27 cellular contexts compared by ENCODE assay signal in genomic region chr4:159705334-159705733, GRCh38.
"Had no signal": no experiment of that assay in that cellular context is flagged by ENCODE, and none has a peak within 500 bp of the region (broad histone marks: within the 10 kb centered on the region; RNA-seq: fewer than 3 reads in every experiment).

No MANE protein-coding gene starts in this region.

- H3K27me3 ChIP-seq: pancreas, suprapubic skin, tibial artery, upper lobe of right lung had no signal

- H3K4me1 Mint-ChIP-seq: immature natural killer cell; memory B cell; naive thymus-derived CD8-positive, alpha-beta T cell; nephron; stimulated activated effector memory CD8-positive, alpha-beta T cell treated with anti-CD3 and anti-CD28 coated beads, Interleukin-12 subunit alpha, Interleukin-12 subunit beta, amount 100 ng/mL, for 72 hours had no signal

- H3K9me3 ChIP-seq: pancreas, prostate gland, suprapubic skin, thoracic aorta, upper lobe of right lung had no signal

- H3K36me3 ChIP-seq: left ventricle myocardium inferior, pancreas, prostate gland, suprapubic skin, thoracic aorta, tibial artery, upper lobe of right lung had no signal

- H3K27ac Mint-ChIP-seq: immature natural killer cell; memory B cell; naive thymus-derived CD8-positive, alpha-beta T cell; nephron; stimulated activated effector memory CD8-positive, alpha-beta T cell treated with anti-CD3 and anti-CD28 coated beads, Interleukin-12 subunit alpha, Interleukin-12 subunit beta, amount 100 ng/mL, for 72 hours; stimulated activated naive CD8-positive, alpha-beta T cell treated with anti-CD3 and anti-CD28 coated beads, Interleukin-15, Interleukin-2, amounts not matched to agents 100 ng/mL and 50 ng/mL, for 24 hours had no signal

- H3K4me3 Mint-ChIP-seq: immature natural killer cell; memory B cell; naive thymus-derived CD8-positive, alpha-beta T cell; nephron; stimulated activated effector memory CD8-positive, alpha-beta T cell treated with anti-CD3 and anti-CD28 coated beads, Interleukin-12 subunit alpha, Interleukin-12 subunit beta, amount 100 ng/mL, for 72 hours; stimulated activated naive CD8-positive, alpha-beta T cell treated with anti-CD3 and anti-CD28 coated beads, Interleukin-15, Interleukin-2, amounts not matched to agents 100 ng/mL and 50 ng/mL, for 24 hours had no signal

- H3K27ac ChIP-seq: left ventricle myocardium inferior, pancreas, prostate gland, skin epidermis, suprapubic skin, thoracic aorta, tibial artery, upper lobe of right lung had no signal

- H3K4me3 ChIP-seq: left ventricle myocardium inferior, lung, pancreas, prostate gland, skin epidermis, suprapubic skin, thoracic aorta, tibial artery, upper lobe of right lung had no signal

- DNase-seq: hypothalamus; immature natural killer cell; islet precursor cell; left ventricle myocardium inferior; naive thymus-derived CD8-positive, alpha-beta T cell; nucleus accumbens; pancreas; posterior cingulate gyrus; retina; right cardiac atrium; stimulated activated CD4-positive, alpha-beta T cell treated with anti-CD3 and anti-CD28 coated beads, Interleukin-12 subunit alpha, Interleukin-12 subunit beta, amount 100 ng/mL, for 4 hours; stimulated activated CD4-positive, alpha-beta T cell treated with anti-CD3 and anti-CD28 coated beads, Interleukin-15, amount 100 ng/mL, for 24 hours; stimulated activated CD4-positive, alpha-beta T cell treated with anti-CD3 and anti-CD28 coated beads, Interleukin-2, amount 100 ng/mL, for 24 hours; stimulated activated CD4-positive, alpha-beta T cell treated with anti-CD3 and anti-CD28 coated beads, Interleukin-4, amount 100 ng/mL, for 24 hours; stimulated activated naive CD4-positive, alpha-beta T cell; tibial artery; trophoblast cell; upper lobe of right lung had no signal

- H3K36me3 Mint-ChIP-seq: immature natural killer cell; memory B cell; naive thymus-derived CD8-positive, alpha-beta T cell; stimulated activated effector memory CD8-positive, alpha-beta T cell treated with anti-CD3 and anti-CD28 coated beads, Interleukin-12 subunit alpha, Interleukin-12 subunit beta, amount 100 ng/mL, for 72 hours had no signal

- H3K4me1 ChIP-seq: left ventricle myocardium inferior, pancreas, prostate gland, suprapubic skin, tibial artery, upper lobe of right lung had no signal

- H3K27me3 Mint-ChIP-seq: memory B cell; naive thymus-derived CD8-positive, alpha-beta T cell; stimulated activated naive CD8-positive, alpha-beta T cell treated with anti-CD3 and anti-CD28 coated beads, Interleukin-15, Interleukin-2, amounts not matched to agents 100 ng/mL and 50 ng/mL, for 24 hours had no signal
